ENCODE assay signal across 30 cellular contexts in genomic region chr18:57337890-57338289, GRCh38. TPM values are rescaled to one million over a fixed set of nuclear protein-coding genes. Genes with fewer than 3 reads are reported as not detected.
"Had no signal": no experiment of that assay in that cellular context is flagged by ENCODE, and none has a peak within 500 bp of the region (broad histone marks: within the 10 kb centered on the region; RNA-seq: fewer than 3 reads in every experiment).

No MANE protein-coding gene starts in this region.

- H3K36me3 ChIP-seq: SJSA1 had no signal

- DNase-seq: activated B cell treated with CpG ODN at 0.5 μM for 24 hours; activated CD4-positive, alpha-beta memory T cell treated with anti-CD3 and anti-CD28 coated beads for 36 hours; activated CD4-positive, alpha-beta T cell treated with anti-CD3 and anti-CD28 coated beads for 4 hours; activated CD4-positive, alpha-beta T cell treated with anti-CD3 and anti-CD28 coated beads, Interleukin-2, amount 50 U/mL, for 1 hour; activated CD4-positive, CD25-positive, alpha-beta regulatory T cell treated with anti-CD3 and anti-CD28 coated beads, Interleukin-2, amount 50 U/mL, for 72 hours; activated CD8-positive, alpha-beta memory T cell treated with anti-CD3 and anti-CD28 coated beads, Interleukin-2, amount 50 U/mL, for 4 hours; activated naive CD4-positive, alpha-beta T cell treated with anti-CD3 and anti-CD28 coated beads, Interleukin-2, amount 10 ng/mL, durations not matched to agents 7 days and 5 days; activated naive CD8-positive, alpha-beta T cell treated with anti-CD3 and anti-CD28 coated beads, Interleukin-2, amount 50 U/mL, for 24 hours; activated T-cell treated with anti-CD3 and anti-CD28 coated beads for 4 hours; activated T-cell treated with anti-CD3 and anti-CD28 coated beads, Interleukin-2, amount 50 U/mL, for 4 hours; anterior cingulate cortex; caudate nucleus; cerebellar nuclear complex; Karpas-422; KBM-7; NCI-H1092 treated with DMSO at 0.1 percent for 48 hours; NCI-H1417; NCI-H1930; NCI-H2081 treated with DMSO at 0.1 percent for 48 hours; NCI-H226; NCI-H446 treated with DMSO at 0.1 percent for 48 hours; NCI-H524; OCI-M1; Right ventricle myocardium superior; SK-N-SH had no signal

- H3K4me3 ChIP-seq: SJSA1 had no signal

- H3K4me1 ChIP-seq: SJSA1 had no signal

- H3K9me3 ChIP-seq: SJSA1, SK-N-SH had no signal

- H3K27ac ChIP-seq: SJSA1, VCaP had no signal

RNA-seq across cellular contexts. Expression of gene ST8SIA3, which starts 14.5 kb away (rescaled TPM):
- total RNA-seq: activated B cell treated with CpG ODN at 0.5 μM for 24 hours; activated CD4-positive, alpha-beta memory T cell treated with anti-CD3 and anti-CD28 coated beads for 36 hours; activated T-cell treated with anti-CD3 and anti-CD28 coated beads, Interleukin-2, amount 50 U/mL, for 4 hours; activated T-helper 1 cell treated with anti-CD3 and anti-CD28 coated beads, Interleukin-12 subunit alpha, Interleukin-12 subunit beta, Interleukin-2, Interleukin-4 antibody, amounts not matched to agents 30 ng/mL and 10 ng/mL and 1 ng/mL, durations not matched to agents 14 hours and 24 hours and 36 hours; bronchial epithelial cell; MCF 10A; Right ventricle myocardium superior; SJSA1 had no signal
